9 cellular contexts compared by ENCODE assay signal in genomic region chr1:16978589-16979474, GRCh38. TPM values are rescaled to one million over a fixed set of nuclear protein-coding genes. Genes with fewer than 3 reads are reported as not detected.
A peak's percentile ranks its signal among the peaks of the same experiment; 100 is the strongest.
DNase-seq lines count a peak whose midpoint lies in the region; ATAC-seq and TF ChIP-seq lines count a peak whose summit lies in the region.
"Had no signal": no experiment of that assay in that cellular context is flagged by ENCODE, and none has a peak within 500 bp of the region (broad histone marks: within the 10 kb centered on the region; RNA-seq: fewer than 3 reads in every experiment).

No MANE protein-coding gene starts in this region.

- peaks cover 15% of the 10 kb centered on the region for H3K27me3 Mint-ChIP-seq in activated T-helper 17 cell treated with anti-CD3 and anti-CD28 coated beads, Interleukin-2, amount 50 U/mL, for 72 hours
- peaks cover 31% of the 10 kb centered on the region for H3K27me3 Mint-ChIP-seq in T-helper 2 cell treated with Interferon-gamma antibody and Interleukin-4, amounts not matched to agents 5 μg/mL and 100 μg/mL, for 36 hours (ENCODE audit: low read depth)
- H3K27me3 Mint-ChIP-seq in activated naive CD4-positive, alpha-beta T cell treated with anti-CD3 and anti-CD28 coated beads, Interleukin-2, amount 10 ng/mL, durations not matched to agents 7 days and 5 days = peaks cover 62% of the 10 kb centered on the region

- H3K4me1 Mint-ChIP-seq in activated T-helper 17 cell treated with anti-CD3 and anti-CD28 coated beads, Interleukin-2, amount 50 U/mL, for 72 hours = peaks cover 6% of the 10 kb centered on the region
- peaks cover 3% of the 10 kb centered on the region for H3K4me1 Mint-ChIP-seq in T-helper 2 cell treated with Interferon-gamma antibody and Interleukin-4, amounts not matched to agents 5 μg/mL and 100 μg/mL, for 36 hours (ENCODE audit: low read depth)
- peaks cover 9% of the 10 kb centered on the region for H3K4me1 Mint-ChIP-seq in activated naive CD4-positive, alpha-beta T cell treated with anti-CD3 and anti-CD28 coated beads, Interleukin-2, amount 10 ng/mL, durations not matched to agents 7 days and 5 days

- DNase-seq in ELF-1 (ENCODE audit: low read depth, low spot score) (peak; percentile 68), right atrium auricular region (ENCODE audit: low spot score) (no peak), NCI-H1105 (lab: John Stamatoyannopoulos, UW) (no peak)
- DNase-seq in T-helper 2 cell treated with Interferon-gamma antibody and Interleukin-4, amounts not matched to agents 5 μg/mL and 100 μg/mL, for 36 hours (ENCODE audit: low spot score) = no peak
- no peak for DNase-seq in activated naive CD4-positive, alpha-beta T cell treated with anti-CD3 and anti-CD28 coated beads, Interleukin-2, amount 50 U/mL, for 16 hours
- DNase-seq in activated naive CD4-positive, alpha-beta T cell treated with anti-CD3 and anti-CD28 coated beads, Interleukin-2, amount 10 ng/mL, durations not matched to agents 7 days and 5 days = no peak
- DNase-seq: NCI-H524 had no signal

- CTCF ChIA-PET in activated naive CD4-positive, alpha-beta T cell treated with anti-CD3 and anti-CD28 coated beads, Interleukin-2, amount 10 ng/mL, durations not matched to agents 7 days and 5 days (lab: Charles Lee) = interaction anchor here (2.2 kb wide), 1 partner anchor 19 kb away, joined by 7 read pairs; no protein-coding TSS in a partner anchor

- ATAC-seq in activated T-helper 17 cell treated with anti-CD3 and anti-CD28 coated beads, Interleukin-2, amount 50 U/mL, for 72 hours (replicated peaks) = no peak

- no peaks in the 10 kb centered on the region for H3K9me3 ChIP-seq in right atrium auricular region

- peak overlapping the region; percentile 60 to 67 for H3K27ac ChIP-seq in right atrium auricular region
- H3K27ac ChIP-seq in rectal smooth muscle tissue (ENCODE audit: low read depth, low read length) = peak overlapping the region; percentile 66

- no peaks in the 10 kb centered on the region for H3K9me3 Mint-ChIP-seq in activated T-helper 17 cell treated with anti-CD3 and anti-CD28 coated beads, Interleukin-2, amount 50 U/mL, for 72 hours
- no peaks in the 10 kb centered on the region for H3K9me3 Mint-ChIP-seq in T-helper 2 cell treated with Interferon-gamma antibody and Interleukin-4, amounts not matched to agents 5 μg/mL and 100 μg/mL, for 36 hours
- no peaks in the 10 kb centered on the region for H3K9me3 Mint-ChIP-seq in activated naive CD4-positive, alpha-beta T cell treated with anti-CD3 and anti-CD28 coated beads, Interleukin-2, amount 10 ng/mL, durations not matched to agents 7 days and 5 days

- H3K27me3 ChIP-seq in right atrium auricular region (no peaks in the 10 kb centered on the region), rectal smooth muscle tissue (ENCODE audit: control insufficient read depth, insufficient read depth, low read length) (peaks cover 3% of the 10 kb centered on the region)

- H3K36me3 Mint-ChIP-seq in activated T-helper 17 cell treated with anti-CD3 and anti-CD28 coated beads, Interleukin-2, amount 50 U/mL, for 72 hours (ENCODE audit: low read depth) = no peaks in the 10 kb centered on the region
- H3K36me3 Mint-ChIP-seq in T-helper 2 cell treated with Interferon-gamma antibody and Interleukin-4, amounts not matched to agents 5 μg/mL and 100 μg/mL, for 36 hours (ENCODE audit: low read depth) = no peaks in the 10 kb centered on the region
- peaks cover 1% of the 10 kb centered on the region for H3K36me3 Mint-ChIP-seq in activated naive CD4-positive, alpha-beta T cell treated with anti-CD3 and anti-CD28 coated beads, Interleukin-2, amount 10 ng/mL, durations not matched to agents 7 days and 5 days

- no peak overlapping the region for H3K9ac ChIP-seq in rectal smooth muscle tissue (ENCODE audit: low read length)

- H3K4me3 ChIP-seq in right atrium auricular region (peak overlapping the region; percentile 48 to 49), rectal smooth muscle tissue (ENCODE audit: low read length) (peak overlapping the region; percentile 56)

- no peak overlapping the region for H3K27ac Mint-ChIP-seq in activated T-helper 17 cell treated with anti-CD3 and anti-CD28 coated beads, Interleukin-2, amount 50 U/mL, for 72 hours
- H3K27ac Mint-ChIP-seq in T-helper 2 cell treated with Interferon-gamma antibody and Interleukin-4, amounts not matched to agents 5 μg/mL and 100 μg/mL, for 36 hours = no peak overlapping the region
- no peak overlapping the region for H3K27ac Mint-ChIP-seq in activated naive CD4-positive, alpha-beta T cell treated with anti-CD3 and anti-CD28 coated beads, Interleukin-2, amount 10 ng/mL, durations not matched to agents 7 days and 5 days

- H3K4me1 ChIP-seq in right atrium auricular region (peaks cover 0 to 24% of the 10 kb centered on the region in 2 donors), rectal smooth muscle tissue (ENCODE audit: control insufficient read depth, insufficient read depth, low read length) (peaks cover 3% of the 10 kb centered on the region)

- H3K36me3 ChIP-seq in right atrium auricular region (no peaks in the 10 kb centered on the region), rectal smooth muscle tissue (ENCODE audit: control insufficient read depth, insufficient read depth, low read length) (no peaks in the 10 kb centered on the region)

- TF ChIP-seq CTCF in right atrium auricular region (IDR thresholded peaks at IDR 0.05) = no peak

- peak overlapping the region; percentile 28 for H3K4me3 Mint-ChIP-seq in activated T-helper 17 cell treated with anti-CD3 and anti-CD28 coated beads, Interleukin-2, amount 50 U/mL, for 72 hours
- no peak overlapping the region for H3K4me3 Mint-ChIP-seq in T-helper 2 cell treated with Interferon-gamma antibody and Interleukin-4, amounts not matched to agents 5 μg/mL and 100 μg/mL, for 36 hours
- no peak overlapping the region for H3K4me3 Mint-ChIP-seq in activated naive CD4-positive, alpha-beta T cell treated with anti-CD3 and anti-CD28 coated beads, Interleukin-2, amount 10 ng/mL, durations not matched to agents 7 days and 5 days

RNA-seq across cellular contexts. Expression of gene MFAP2, which starts 1.6 kb away (rescaled TPM):
- total RNA-seq in activated T-helper 17 cell treated with anti-CD3 and anti-CD28 coated beads, Interleukin-2, amount 50 U/mL, for 72 hours = not detected
- 1 to 10 TPM; 5.5 to 8.6 TPM for total RNA-seq in right atrium auricular region

RNA-seq across cellular contexts. Expression of gene ATP13A2, which starts 32.9 kb away (rescaled TPM):
- 10 to 100 TPM; 24.2 to 51.7 TPM for total RNA-seq in activated T-helper 17 cell treated with anti-CD3 and anti-CD28 coated beads, Interleukin-2, amount 50 U/mL, for 72 hours
- 10 to 100 TPM; 13.6 to 24.2 TPM for total RNA-seq in right atrium auricular region

RNA-seq across cellular contexts. Expression of gene CROCC, which starts 57.1 kb away (rescaled TPM):
- 10 to 100 TPM; 21.2 to 24.5 TPM for total RNA-seq in activated T-helper 17 cell treated with anti-CD3 and anti-CD28 coated beads, Interleukin-2, amount 50 U/mL, for 72 hours
- 10 to 100 TPM; 10.0 to 11.7 TPM for total RNA-seq in right atrium auricular region

Comparison
In these comparisons a context has a peak if more than half of its experiments do, and no peak if none do; other contexts are left out.
1. RNA of gene MFAP2, which starts 1.6 kb away (total RNA-seq): 5.5 to 8.6 TPM in right atrium auricular region; not detected in activated T-helper 17 cell treated with anti-CD3 and anti-CD28 coated beads, Interleukin-2, amount 50 U/mL, for 72 hours; every median in the first group is over 4 times any median in the second.